ENCODE assay signal across 11 cellular contexts in genomic region chr22:49589301-49589700, GRCh38.
DNase-seq lines count a peak whose midpoint lies in the region; ATAC-seq and TF ChIP-seq lines count a peak whose summit lies in the region.
"Had no signal": no experiment of that assay in that cellular context is flagged by ENCODE, and none has a peak within 500 bp of the region (broad histone marks: within the 10 kb centered on the region; RNA-seq: fewer than 3 reads in every experiment).

No MANE protein-coding gene starts in this region.

- intact Hi-C loops in upper lobe of right lung (cut with DNase I), result no loop called here

- no peaks in the 10 kb centered on the region for H3K4me1 ChIP-seq in RWPE2 (ENCODE audit: insufficient read depth, poor library complexity, severe bottlenecking)
- peaks cover 7% of the 10 kb centered on the region for H3K4me1 ChIP-seq in upper lobe of right lung

- H3K4me3 ChIP-seq in RWPE2 (ENCODE audit: severe bottlenecking) (no peak overlapping the region), upper lobe of right lung (no peak overlapping the region)

- no peak overlapping the region for H3K27ac ChIP-seq in RWPE2 (ENCODE audit: poor library complexity, severe bottlenecking)
- no peak overlapping the region for H3K27ac ChIP-seq in upper lobe of right lung
- H3K27ac ChIP-seq: 22Rv1 had no signal

- H3K36me3 ChIP-seq in RWPE2 (ENCODE audit: low read depth), result no peaks in the 10 kb centered on the region
- no peaks in the 10 kb centered on the region for H3K36me3 ChIP-seq in upper lobe of right lung

- no peak for TF ChIP-seq CTCF in RWPE2 (IDR thresholded peaks at IDR 0.05; ENCODE audit: poor library complexity, severe bottlenecking)
- TF ChIP-seq CTCF in upper lobe of right lung (IDR thresholded peaks at IDR 0.05), result no peak

- DNase-seq in activated CD8-positive, alpha-beta memory T cell treated with anti-CD3 and anti-CD28 coated beads, Interleukin-2, amount 50 U/mL, for 4 hours, result peak; percentile 1
- no peak for DNase-seq in activated CD8-positive, alpha-beta memory T cell treated with anti-CD3 and anti-CD28 coated beads, Interleukin-2, amount 50 U/mL, for 48 hours
- peak; percentile 29 for DNase-seq in RWPE2 (ENCODE audit: low spot score)
- DNase-seq in mesenteric fat pad (ENCODE audit: low spot score), result peak; percentile 77
- DNase-seq in upper lobe of right lung, result peak; percentile 40
- DNase-seq: DMS53, GF-D8, HCEC 1CT had no signal

- ATAC-seq in RWPE2 (ENCODE audit: low read depth), result no peak
- ATAC-seq in upper lobe of right lung, result no peak
- no peak for ATAC-seq in HG02798 (IDR thresholded peaks at IDR 0.05; ENCODE audit: poor library complexity, unreplicated experiment)
- ATAC-seq in GM18868 (IDR thresholded peaks at IDR 0.05; ENCODE audit: unreplicated experiment), result no peak

- no peaks in the 10 kb centered on the region for H3K27me3 ChIP-seq in RWPE2 (ENCODE audit: insufficient read depth, poor library complexity, severe bottlenecking)
- no peaks in the 10 kb centered on the region for H3K27me3 ChIP-seq in upper lobe of right lung

- H3K9me3 ChIP-seq in RWPE2 (ENCODE audit: severe bottlenecking) (peaks cover 3% of the 10 kb centered on the region), upper lobe of right lung (no peaks in the 10 kb centered on the region)
